Comparison of ENCODE assay signal across 10 cellular contexts in genomic region chr4:163679189-163679588, GRCh38.
DNase-seq lines count a peak whose midpoint lies in the region; ATAC-seq and TF ChIP-seq lines count a peak whose summit lies in the region.
"Had no signal": no experiment of that assay in that cellular context is flagged by ENCODE, and none has a peak within 500 bp of the region (broad histone marks: within the 10 kb centered on the region; RNA-seq: fewer than 3 reads in every experiment).

No MANE protein-coding gene starts in this region.

- H3K27me3 ChIP-seq in mesendoderm (ENCODE audit: insufficient read depth, low read length, poor library complexity), result no peaks in the 10 kb centered on the region
- no peaks in the 10 kb centered on the region for H3K27me3 ChIP-seq in psoas muscle (ENCODE audit: insufficient read depth in 3 of 3, low read length in 2 of 3)

- H3K4me3 ChIP-seq in mesendoderm (ENCODE audit: low read length), result no peak overlapping the region
- H3K4me3 ChIP-seq in psoas muscle, result no peak overlapping the region
- H3K4me3 ChIP-seq: mucosa of descending colon had no signal

- POLR2A ChIA-PET in HEK293T (lab: Yijun Ruan, JAX), result no interaction called here
- POLR2A ChIA-PET in RWPE1 (lab: Yijun Ruan, JAX; ENCODE audit: low non-redundant PET), result no interaction called here

- H3K4me2 ChIP-seq in mesendoderm (ENCODE audit: low read length), result no peak overlapping the region

- H3K27me3 Mint-ChIP-seq in activated T-cell treated with anti-CD3 and anti-CD28 coated beads, Interleukin-2, amount 50 U/mL, for 4 hours (ENCODE audit: low read depth), result peaks cover 3% of the 10 kb centered on the region

- H2BK120ac ChIP-seq in mesendoderm (ENCODE audit: low read depth, low read length), result no peak overlapping the region

- no peak overlapping the region for H3K4ac ChIP-seq in mesendoderm (ENCODE audit: low read depth, low read length)

- ATAC-seq in activated T-cell treated with anti-CD3 and anti-CD28 coated beads, Interleukin-2, amount 50 U/mL, for 4 hours, result no peak
- ATAC-seq in psoas muscle (no peak), GM19397 (IDR thresholded peaks at IDR 0.05; ENCODE audit: unreplicated experiment) (no peak)
- ATAC-seq: mucosa of descending colon had no signal

- H3K9ac ChIP-seq in mesendoderm (ENCODE audit: low read length), result no peak overlapping the region

- CTCF ChIA-PET in HEK293T (lab: Yijun Ruan, JAX), result no interaction called here
- CTCF ChIA-PET in RWPE1 (lab: Yijun Ruan, JAX), result interaction anchor here (1.1 to 1.2 kb wide), 2 partner anchors 27 to 75 kb away, joined by 3 to 4 read pairs; no protein-coding TSS in a partner anchor

- WGBS in mesendoderm (ENCODE audit: extremely low coverage, insufficient coverage, low lambda C conversion rate), result no CpG with 5 or more reads among the region's 5 CpGs
- WGBS in psoas muscle, 3 donors, result 66 to 70% (median 67%) methylated on average over 5 of the region's 5 CpGs

- DNase-seq in ELR (ENCODE audit: low read depth), result peak; percentile 52
- peak; percentile 23 for DNase-seq in HEK293T (ENCODE audit: extremely low spot score)
- peak; percentile 46 for DNase-seq in RWPE1 (ENCODE audit: low spot score)
- peak; percentile 10 for DNase-seq in mesendoderm
- no peak for DNase-seq in cortex of kidney (lab: John Stamatoyannopoulos, UW)
- no peak for DNase-seq in activated T-cell treated with anti-CD3 and anti-CD28 coated beads, Interleukin-2, amount 50 U/mL, for 4 hours
- no peak for DNase-seq in psoas muscle
- DNase-seq: mucosa of descending colon had no signal

- H3K4me1 ChIP-seq in mesendoderm (ENCODE audit: control insufficient read depth, low read depth, low read length) (no peaks in the 10 kb centered on the region), psoas muscle (no peaks in the 10 kb centered on the region)

- H3K4me3 Mint-ChIP-seq in activated T-cell treated with anti-CD3 and anti-CD28 coated beads, Interleukin-2, amount 50 U/mL, for 4 hours, result no peak overlapping the region

- no peaks in the 10 kb centered on the region for H3K79me1 ChIP-seq in mesendoderm (ENCODE audit: low read length)

- peak; percentile 14; the same call in 1 of the 2 replicates for TF ChIP-seq CTCF in RWPE1 (conservative IDR thresholded peaks at IDR 0.05; ENCODE audit: low read depth)
- TF ChIP-seq CTCF in psoas muscle (IDR thresholded peaks at IDR 0.05), result no peak

- no peak overlapping the region for H2BK5ac ChIP-seq in mesendoderm (ENCODE audit: low read length)

- H3K36me3 ChIP-seq in mesendoderm (ENCODE audit: control insufficient read depth, insufficient read depth, low read length) (no peaks in the 10 kb centered on the region), psoas muscle (ENCODE audit: insufficient read depth in 1 of 2, low read depth in 1 of 2) (no peaks in the 10 kb centered on the region)

- no peaks in the 10 kb centered on the region for H3K79me2 ChIP-seq in mesendoderm (ENCODE audit: control insufficient read depth, insufficient read depth, low read length)

- intact Hi-C loops in psoas muscle (cut with DNase I), result no loop called here

- H3K23ac ChIP-seq in mesendoderm (ENCODE audit: low read length), result no peak overlapping the region

- no peak overlapping the region for H3K18ac ChIP-seq in mesendoderm (ENCODE audit: low read length)

- H3K9me3 Mint-ChIP-seq in activated T-cell treated with anti-CD3 and anti-CD28 coated beads, Interleukin-2, amount 50 U/mL, for 4 hours, result no peaks in the 10 kb centered on the region

- no peak overlapping the region for H3K56ac ChIP-seq in mesendoderm (ENCODE audit: low read length)

- no peaks in the 10 kb centered on the region for H3K36me3 Mint-ChIP-seq in activated T-cell treated with anti-CD3 and anti-CD28 coated beads, Interleukin-2, amount 50 U/mL, for 4 hours (ENCODE audit: insufficient read depth)

- H3K9me3 ChIP-seq in psoas muscle, result no peaks in the 10 kb centered on the region
- H3K9me3 ChIP-seq: mucosa of descending colon had no signal

- H3K4me1 Mint-ChIP-seq in activated T-cell treated with anti-CD3 and anti-CD28 coated beads, Interleukin-2, amount 50 U/mL, for 4 hours (ENCODE audit: low read depth), result no peaks in the 10 kb centered on the region

- H2AK5ac ChIP-seq in mesendoderm (ENCODE audit: low read length), result no peak overlapping the region

- H4K5ac ChIP-seq in mesendoderm (ENCODE audit: low read length), result no peak overlapping the region

- H3K27ac ChIP-seq in RWPE1, result no peak overlapping the region
- no peak overlapping the region for H3K27ac ChIP-seq in mesendoderm (ENCODE audit: low read depth, low read length)
- no peak overlapping the region for H3K27ac ChIP-seq in psoas muscle
- H3K27ac ChIP-seq: epithelial cell of prostate had no signal

- no peak overlapping the region for H2BK15ac ChIP-seq in mesendoderm (replicated peaks; ENCODE audit: low read depth)

- H4K8ac ChIP-seq in mesendoderm (ENCODE audit: low read depth, low read length), result no peak overlapping the region

TF ChIP-seq in HEK293T, 16 proteins besides CTCF, POLR2A, EP300 and RAD21:
- TF ChIP-seq TARDBP (IDR thresholded peaks at IDR 0.05) (no peak), SP1 (IDR thresholded peaks at IDR 0.05) (no peak), HDGF (IDR thresholded peaks at IDR 0.05; ENCODE audit: borderline replicate concordance) (no peak), PKNOX1 (IDR thresholded peaks at IDR 0.05) (no peak), ZNF384 (IDR thresholded peaks at IDR 0.05) (no peak), LEF1 (IDR thresholded peaks at IDR 0.05; ENCODE audit: borderline replicate concordance) (no peak), ELF4 (IDR thresholded peaks at IDR 0.05) (no peak), SUZ12 (IDR thresholded peaks at IDR 0.05) (no peak), L3MBTL2 (conservative IDR thresholded peaks at IDR 0.05) (no peak), FOXK2 (IDR thresholded peaks at IDR 0.05) (no peak), ARNT (IDR thresholded peaks at IDR 0.05) (no peak), CTBP1 (IDR thresholded peaks at IDR 0.05; ENCODE audit: borderline replicate concordance) (no peak), NFRKB (IDR thresholded peaks at IDR 0.05) (no peak), BHLHE40 (IDR thresholded peaks at IDR 0.05; ENCODE audit: borderline replicate concordance) (no peak), FOXM1 (IDR thresholded peaks at IDR 0.05; ENCODE audit: borderline replicate concordance) (no peak)

Comparison
In these comparisons a context has a peak if more than half of its experiments do, and no peak if none do; other contexts are left out.
1. DNase-seq: peak in ELR (single experiment), HEK293T (single experiment), RWPE1 (single experiment) and mesendoderm (single experiment); none in cortex of kidney (single experiment), activated T-cell treated with anti-CD3 and anti-CD28 coated beads, Interleukin-2, amount 50 U/mL, for 4 hours (single experiment) and psoas muscle (0 of 2).